ENCODE assay signal across 26 cellular contexts in the genomic region with DNA sequence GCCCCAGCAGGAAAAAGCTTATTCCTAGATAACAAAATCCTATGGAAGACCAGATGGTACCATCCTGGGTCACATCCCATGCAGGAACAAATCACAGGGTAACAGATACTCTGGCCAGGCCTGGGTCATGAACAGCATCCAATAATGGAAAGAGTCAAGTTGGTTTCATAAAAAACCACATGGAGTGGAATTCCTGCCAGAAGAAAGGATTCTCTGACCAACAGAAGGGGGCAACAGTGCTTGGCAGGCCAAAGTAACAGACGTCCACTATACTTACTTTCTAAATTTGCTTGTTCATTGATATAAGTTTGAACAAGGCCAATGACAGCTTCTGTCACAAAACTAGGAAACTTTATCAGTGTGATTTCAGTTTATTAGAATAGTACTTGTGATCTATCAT.
DNase-seq lines count a peak whose midpoint lies in the region; ATAC-seq, FAIRE-seq and TF ChIP-seq lines count a peak whose summit lies in the region.
"Had no signal": no experiment of that assay in that cellular context is flagged by ENCODE, and none has a peak within 500 bp of the region (broad histone marks: within the 10 kb centered on the region; RNA-seq: fewer than 3 reads in every experiment).

No MANE protein-coding gene starts in this region.

- H3K36me3 ChIP-seq in endothelial cell of umbilical vein (ENCODE audit: control insufficient read depth in 2 of 2, extremely low read depth in 1 of 2, insufficient read depth in 2 of 2, low read length in 2 of 2) (no peaks in the 10 kb centered on the region), mesenchymal stem cell (ENCODE audit: control insufficient read depth in 1 of 2, insufficient read depth in 2 of 2, low read depth in 1 of 2, low read length in 2 of 2) (no peaks in the 10 kb centered on the region)
- H3K36me3 ChIP-seq: ascending aorta, upper lobe of left lung had no signal

- no peak overlapping the region for H3K23ac ChIP-seq in mesenchymal stem cell (ENCODE audit: low read length in 2 of 2)

- H4K20me1 ChIP-seq in endothelial cell of umbilical vein (replicated peaks; ENCODE audit: control insufficient read depth, extremely low read depth, insufficient read depth, low read length), result no peaks in the 10 kb centered on the region

- no peaks in the 10 kb centered on the region for H3K4me1 Mint-ChIP-seq in progenitor cell of endocrine pancreas (ENCODE audit: low read depth)
- H3K4me1 Mint-ChIP-seq: T-helper 17 cell had no signal

- intact Hi-C loops in endothelial cell of umbilical vein (cut with micrococcal nuclease), result no loop called here

- H4K91ac ChIP-seq in mesenchymal stem cell (ENCODE audit: low read length), result no peak overlapping the region

- CTCF ChIA-PET in endothelial cell of umbilical vein (lab: Charles Lee), result interaction anchor here (0.6 to 3.8 kb wide), 5 partner anchors 110 to 275 kb away, joined by 3 to 23 read pairs (median 4); partner anchors contain the start of gene ARRDC3

- no peak overlapping the region for H2AFZ ChIP-seq in endothelial cell of umbilical vein (ENCODE audit: low read depth, low read length)
- no peak overlapping the region for H2AFZ ChIP-seq in mesenchymal stem cell (ENCODE audit: low read depth, low read length)

- FAIRE-seq in endothelial cell of umbilical vein (lab: Jason Lieb, UNC) (no peak), HTR-8/SVneo (lab: Jason Lieb, UNC) (no peak)
- FAIRE-seq: GM18507, H54, kidney had no signal

- no peak overlapping the region for H3K27ac Mint-ChIP-seq in progenitor cell of endocrine pancreas
- H3K27ac Mint-ChIP-seq: activated CD4-positive, alpha-beta memory T cell treated with anti-CD3 and anti-CD28 coated beads for 36 hours; activated naive CD4-positive, alpha-beta T cell treated with anti-CD3 and anti-CD28 coated beads for 36 hours; T-helper 17 cell had no signal

- DNase-seq in AG09319 (ENCODE audit: extremely low read depth, low read depth) (no peak), RPMI7951 (ENCODE audit: low read depth) (peak; percentile 54), endothelial cell of umbilical vein (ENCODE audit: low read depth, low spot score) (peak; percentile 40), mesenchymal stem cell (no peak), progenitor cell of endocrine pancreas (ENCODE audit: low spot score, unreplicated experiment) (no peak), HTR-8/SVneo (ENCODE audit: insufficient read length, low spot score) (no peak), NCI-H2029 (lab: John Stamatoyannopoulos, UW) (no peak)
- DNase-seq: activated CD4-positive, alpha-beta memory T cell treated with anti-CD3 and anti-CD28 coated beads for 36 hours; activated naive CD4-positive, alpha-beta T cell treated with anti-CD3 and anti-CD28 coated beads for 36 hours; activated T-cell treated with anti-CD3 and anti-CD28 coated beads, Interleukin-2, amount 50 U/mL, for 1 hour; DND-41; dorsolateral prefrontal cortex; hypothalamus; kidney; NCI-H187; NCI-H446 treated with DMSO at 0.1 percent for 48 hours; retina; Right ventricle myocardium superior; stimulated activated naive CD8-positive, alpha-beta T cell treated with anti-CD3 and anti-CD28 coated beads, Interleukin-15, Interleukin-2, amounts not matched to agents 100 U/mL and 50 U/mL, for 24 hours; T-helper 17 cell; upper lobe of left lung had no signal

- H3K27me3 ChIP-seq in endothelial cell of umbilical vein (ENCODE audit: control insufficient read depth in 2 of 2, insufficient read depth in 2 of 2, low read length in 2 of 2) (no peaks in the 10 kb centered on the region), mesenchymal stem cell (ENCODE audit: control insufficient read depth in 1 of 2, insufficient read depth in 1 of 2, low read length in 2 of 2) (no peaks in the 10 kb centered on the region)
- H3K27me3 ChIP-seq: ascending aorta, dorsolateral prefrontal cortex, upper lobe of left lung had no signal

- no peak overlapping the region for H3K4ac ChIP-seq in mesenchymal stem cell (ENCODE audit: low read depth in 1 of 2, low read length in 2 of 2)

- no peaks in the 10 kb centered on the region for H3K79me1 ChIP-seq in mesenchymal stem cell (replicated peaks; ENCODE audit: low read length, poor library complexity, severe bottlenecking)

- peaks cover 13% of the 10 kb centered on the region for H3K9me3 Mint-ChIP-seq in progenitor cell of endocrine pancreas (ENCODE audit: low read depth)
- H3K9me3 Mint-ChIP-seq: activated CD4-positive, alpha-beta memory T cell treated with anti-CD3 and anti-CD28 coated beads for 36 hours; activated naive CD4-positive, alpha-beta T cell treated with anti-CD3 and anti-CD28 coated beads for 36 hours had no signal

- no peak overlapping the region for H3K4me3 Mint-ChIP-seq in progenitor cell of endocrine pancreas (ENCODE audit: low read depth)
- H3K4me3 Mint-ChIP-seq: activated CD4-positive, alpha-beta memory T cell treated with anti-CD3 and anti-CD28 coated beads for 36 hours; activated naive CD4-positive, alpha-beta T cell treated with anti-CD3 and anti-CD28 coated beads for 36 hours; neural crest cell; T-helper 17 cell had no signal

- H2BK5ac ChIP-seq in mesenchymal stem cell (ENCODE audit: low read depth, low read length, poor library complexity, severe bottlenecking), result no peak overlapping the region

- H3K4me3 ChIP-seq in endothelial cell of umbilical vein (replicated peaks in 1 of 3; ENCODE audit: insufficient read depth in 1 of 3, low read depth in 1 of 3, low read length in 3 of 3), result no peak overlapping the region
- H3K4me3 ChIP-seq in mesenchymal stem cell (ENCODE audit: insufficient read depth in 1 of 2, low read depth in 1 of 2, low read length in 2 of 2), result no peak overlapping the region
- H3K4me3 ChIP-seq: ascending aorta, dorsolateral prefrontal cortex, upper lobe of left lung had no signal

- no peak overlapping the region for H2BK15ac ChIP-seq in mesenchymal stem cell (ENCODE audit: low read depth, poor library complexity, severe bottlenecking)

- no peaks in the 10 kb centered on the region for H3K27me3 Mint-ChIP-seq in progenitor cell of endocrine pancreas
- H3K27me3 Mint-ChIP-seq: activated CD4-positive, alpha-beta memory T cell treated with anti-CD3 and anti-CD28 coated beads for 36 hours had no signal

- TF ChIP-seq CTCF in AG09319 (IDR thresholded peaks at IDR 0.05; ENCODE audit: low read depth, low read length) (peak; percentile 24), endothelial cell of umbilical vein (IDR thresholded peaks at IDR 0.05; ENCODE audit: extremely low read depth in 1 of 2, insufficient read depth in 1 of 2, low read depth in 1 of 2, low read length in 2 of 2) (no peak), progenitor cell of endocrine pancreas (IDR thresholded peaks at IDR 0.05; ENCODE audit: unreplicated experiment) (no peak)

- peak overlapping the region; percentile 3 for H2BK120ac ChIP-seq in mesenchymal stem cell (ENCODE audit: low read depth, low read length)

- no peak overlapping the region for H3K27ac ChIP-seq in endothelial cell of umbilical vein (ENCODE audit: insufficient read depth, low read depth, low read length)
- no peak overlapping the region for H3K27ac ChIP-seq in mesenchymal stem cell (ENCODE audit: low read length, poor library complexity, severe bottlenecking)
- H3K27ac ChIP-seq: ascending aorta, upper lobe of left lung had no signal

- peaks cover 4% of the 10 kb centered on the region for H3K4me1 ChIP-seq in endothelial cell of umbilical vein (ENCODE audit: control insufficient read depth, extremely low read depth, insufficient read depth, low read length)
- H3K4me1 ChIP-seq in mesenchymal stem cell (ENCODE audit: control insufficient read depth, insufficient read depth, low read depth, low read length), result no peaks in the 10 kb centered on the region

- no peak overlapping the region for H3K4me2 ChIP-seq in endothelial cell of umbilical vein (ENCODE audit: insufficient read depth, low read length)
- H3K4me2 ChIP-seq in mesenchymal stem cell (ENCODE audit: low read length, poor library complexity, severe bottlenecking), result no peak overlapping the region

- H3K14ac ChIP-seq in mesenchymal stem cell (ENCODE audit: low read length in 2 of 2), result no peak overlapping the region

- H3K36me3 Mint-ChIP-seq in progenitor cell of endocrine pancreas (ENCODE audit: insufficient read depth), result peaks cover 16% of the 10 kb centered on the region
- H3K36me3 Mint-ChIP-seq: activated CD4-positive, alpha-beta memory T cell treated with anti-CD3 and anti-CD28 coated beads for 36 hours had no signal

- no TSS peak for BruUV-seq in endothelial cell of umbilical vein (replicated peaks; lab: Mats Ljungman, UMichigan)

- TF ChIP-seq POLR2A in endothelial cell of umbilical vein (IDR thresholded peaks at IDR 0.05; ENCODE audit: low read depth, low read length), result no peak

- H2BK12ac ChIP-seq in mesenchymal stem cell (ENCODE audit: low read length in 2 of 2), result no peak overlapping the region

- no peak overlapping the region for H3K18ac ChIP-seq in mesenchymal stem cell (ENCODE audit: low read depth in 1 of 2, low read length in 2 of 2)

- H2AK5ac ChIP-seq in mesenchymal stem cell (ENCODE audit: low read length, severe bottlenecking), result no peak overlapping the region

- H3K9me1 ChIP-seq in endothelial cell of umbilical vein (replicated peaks; ENCODE audit: control insufficient read depth, extremely low read depth, insufficient read depth, low read length), result no peaks in the 10 kb centered on the region

- ATAC-seq in GM21515 (IDR thresholded peaks at IDR 0.05; ENCODE audit: unreplicated experiment), result no peak
- ATAC-seq: stimulated activated naive CD8-positive, alpha-beta T cell treated with anti-CD3 and anti-CD28 coated beads, Interleukin-15, Interleukin-2, amounts not matched to agents 100 U/mL and 50 U/mL, for 24 hours; T-helper 17 cell had no signal

- no CpG with 5 or more reads among the region's 1 CpG for WGBS in mesenchymal stem cell

- H3K9ac ChIP-seq in endothelial cell of umbilical vein (replicated peaks; ENCODE audit: extremely low read depth, insufficient read depth, low read length) (no peak overlapping the region), mesenchymal stem cell (ENCODE audit: low read length) (no peak overlapping the region)

- peaks cover 2% of the 10 kb centered on the region for H3K9me3 ChIP-seq in endothelial cell of umbilical vein (replicated peaks; ENCODE audit: control insufficient read depth, insufficient read depth, low read length)
- H3K9me3 ChIP-seq in mesenchymal stem cell (ENCODE audit: control insufficient read depth, low read length), result no peaks in the 10 kb centered on the region
- H3K9me3 ChIP-seq: ascending aorta, upper lobe of left lung had no signal

- no peak overlapping the region for H4K8ac ChIP-seq in mesenchymal stem cell (ENCODE audit: low read length)

- POLR2A ChIA-PET in endothelial cell of umbilical vein (lab: Charles Lee), result no interaction called here

- dilution Hi-C loops in endothelial cell of umbilical vein (cut with MboI; ENCODE audit: extremely low pct_ligation_motif_present, low sequenced_read_pairs), result no loop called here

- H3K79me2 ChIP-seq in endothelial cell of umbilical vein (ENCODE audit: control insufficient read depth, insufficient read depth, low read length), result no peaks in the 10 kb centered on the region

TF ChIP-seq in endothelial cell of umbilical vein, 7 proteins besides CTCF, POLR2A, EP300 and RAD21 (continues in another document):
- TF ChIP-seq, protein P1, sequence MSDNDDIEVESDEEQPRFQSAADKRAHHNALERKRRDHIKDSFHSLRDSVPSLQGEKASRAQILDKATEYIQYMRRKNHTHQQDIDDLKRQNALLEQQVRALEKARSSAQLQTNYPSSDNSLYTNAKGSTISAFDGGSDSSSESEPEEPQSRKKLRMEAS (IDR thresholded peaks at IDR 0.05; ENCODE audit: insufficient read depth, insufficient read length), result no peak

Comparison
In these comparisons a context has a peak if more than half of its experiments do, and no peak if none do; other contexts are left out.
1. DNase-seq: peak in RPMI7951 (single experiment) and endothelial cell of umbilical vein (single experiment); none in AG09319 (single experiment), mesenchymal stem cell (single experiment), progenitor cell of endocrine pancreas (single experiment), HTR-8/SVneo (single experiment) and NCI-H2029 (single experiment).